9 cellular contexts compared by ENCODE assay signal in genomic region chr3:127044996-127045395, GRCh38.
DNase-seq lines count a peak whose midpoint lies in the region; ATAC-seq and TF ChIP-seq lines count a peak whose summit lies in the region.
"Had no signal": no experiment of that assay in that cellular context is flagged by ENCODE, and none has a peak within 500 bp of the region (broad histone marks: within the 10 kb centered on the region; RNA-seq: fewer than 3 reads in every experiment).

No MANE protein-coding gene starts in this region.

- DNase-seq in A673 (ENCODE audit: low spot score) (peak; percentile 42), HuH-7 (ENCODE audit: low spot score) (peak; percentile 50), SHP77 (lab: John Stamatoyannopoulos, UW) (peak; percentile 24 to 51), iPS-NIHi7 (ENCODE audit: extremely low spot score) (peak; percentile 85), GM03348 (ENCODE audit: low spot score) (no peak)
- no peak for DNase-seq in stimulated activated CD4-positive, alpha-beta T cell treated with anti-CD3 and anti-CD28 coated beads, Interleukin-12 subunit alpha, Interleukin-12 subunit beta, amount 100 ng/mL, for 4 hours

- POLR2A ChIA-PET in A673 (lab: Charles Lee; ENCODE audit: low non-redundant PET), result no interaction called here

- no TSS peak for BruUV-seq in A673 (replicated peaks; lab: Mats Ljungman, UMichigan)

- CTCF ChIA-PET in A673 (lab: Charles Lee), result no interaction called here

- no peak for ATAC-seq in HG03196 (IDR thresholded peaks at IDR 0.05; ENCODE audit: unreplicated experiment)
- ATAC-seq in GM18511 (IDR thresholded peaks at IDR 0.05; ENCODE audit: unreplicated experiment), result no peak

- no peak overlapping the region for H3K27ac ChIP-seq in A673 (ENCODE audit: low read depth, low read length, poor library complexity, severe bottlenecking)
- H3K27ac ChIP-seq: HL-60 had no signal

- no peaks in the 10 kb centered on the region for H3K9me3 ChIP-seq in A673 (ENCODE audit: low read depth, low read length, poor library complexity, severe bottlenecking)

- no peak overlapping the region for H3K4me3 ChIP-seq in A673 (ENCODE audit: low read depth, low read length, poor library complexity, severe bottlenecking)

- peaks cover 2% of the 10 kb centered on the region for H3K27me3 ChIP-seq in A673 (replicated peaks; ENCODE audit: insufficient read depth, low read depth, low read length, poor library complexity)

- intact Hi-C loops in A673 (cut with micrococcal nuclease; ENCODE audit: unreplicated experiment), result no loop called here

- H3K36me3 ChIP-seq in A673 (ENCODE audit: insufficient read depth, low read length, poor library complexity, severe bottlenecking), result no peaks in the 10 kb centered on the region

- H3K4me1 ChIP-seq in A673 (ENCODE audit: insufficient read depth, low read length, poor library complexity, severe bottlenecking), result peaks cover 3% of the 10 kb centered on the region

- no peak for TF ChIP-seq CTCF in A673 (conservative IDR thresholded peaks at IDR 0.05; ENCODE audit: low read depth, low read length)

Comparison
In these comparisons a context has a peak if more than half of its experiments do, and no peak if none do; other contexts are left out.
1. DNase-seq: peak in A673 (single experiment), HuH-7 (single experiment), SHP77 (2 of 2) and iPS-NIHi7 (single experiment); none in GM03348 (single experiment) and stimulated activated CD4-positive, alpha-beta T cell treated with anti-CD3 and anti-CD28 coated beads, Interleukin-12 subunit alpha, Interleukin-12 subunit beta, amount 100 ng/mL, for 4 hours (single experiment).